ENCODE assay signal across 1 cellular context in the genomic region with DNA sequence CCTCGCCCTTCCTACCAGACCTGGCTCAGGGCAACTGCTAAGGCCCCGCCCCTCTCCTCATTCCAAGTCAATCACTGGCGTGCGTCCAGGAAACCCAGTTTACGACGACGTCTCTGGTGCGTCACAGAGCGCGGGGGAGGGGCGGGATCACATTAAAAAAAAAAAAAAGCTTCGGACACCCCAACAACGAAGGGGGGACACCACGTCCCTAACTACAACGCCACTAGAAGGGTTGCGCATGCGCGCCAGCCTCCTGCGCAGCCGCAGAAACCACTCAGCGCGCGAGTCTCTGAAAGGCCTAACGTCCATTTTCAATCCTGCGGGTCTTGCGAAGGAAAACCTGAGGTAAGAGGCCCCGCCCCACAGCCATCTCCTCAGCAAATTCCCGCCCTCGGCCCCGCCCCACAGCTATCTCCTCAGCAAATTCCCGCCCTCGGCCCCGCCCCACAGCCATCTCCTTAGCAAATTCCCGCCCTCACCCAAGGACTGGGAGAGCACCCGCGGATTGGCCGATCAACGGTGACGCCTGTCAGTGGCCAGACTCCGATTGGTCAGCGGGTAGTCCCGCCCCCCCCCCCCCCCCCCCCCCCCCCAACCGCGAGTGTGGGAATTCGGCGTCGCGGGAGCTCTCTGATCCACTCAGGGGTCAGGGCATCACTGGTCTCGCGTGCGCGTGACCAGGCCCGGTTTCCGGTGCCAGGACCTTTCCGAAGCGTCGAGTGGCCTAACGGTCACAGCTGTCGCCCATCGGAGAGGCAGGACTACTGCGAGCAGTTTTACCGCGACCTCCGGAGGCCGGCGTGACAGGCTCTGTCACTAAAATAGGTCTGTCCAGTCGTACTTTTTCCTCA.
A peak's percentile ranks its signal among the peaks of the same experiment; 100 is the strongest.
TF ChIP-seq lines count a peak whose summit lies in the region.

A gene with protein sequence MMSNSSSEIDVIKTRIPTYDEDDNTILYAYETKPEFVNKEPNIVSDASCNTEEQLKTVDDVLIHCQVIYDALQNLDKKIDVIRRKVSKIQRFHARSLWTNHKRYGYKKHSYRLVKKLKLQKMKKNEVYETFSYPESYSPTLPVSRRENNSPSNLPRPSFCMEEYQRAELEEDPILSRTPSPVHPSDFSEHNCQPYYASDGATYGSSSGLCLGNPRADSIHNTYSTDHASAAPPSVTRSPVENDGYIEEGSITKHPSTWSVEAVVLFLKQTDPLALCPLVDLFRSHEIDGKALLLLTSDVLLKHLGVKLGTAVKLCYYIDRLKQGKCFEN (plus strand): TSS at position 638 of the 851 bp plus-strand sequence. CDS start 6,694 bp downstream, outside the sequence.

TF ChIP-seq in HepG2, 621 proteins besides CTCF, POLR2A, EP300 and RAD21 (continued from another document and continues in another):
- TF ChIP-seq KAT7 (CRISPR knock-in tag; IDR thresholded peaks at IDR 0.05; ENCODE audit: borderline replicate concordance) (no peak), NAIF1 (CRISPR knock-in tag; IDR thresholded peaks at IDR 0.05; ENCODE audit: borderline replicate concordance) (no peak), ZNF703 (CRISPR knock-in tag; IDR thresholded peaks at IDR 0.05; ENCODE audit: borderline replicate concordance) (no peak), CENPT (CRISPR knock-in tag; IDR thresholded peaks at IDR 0.05; ENCODE audit: low read depth) (no peak), ZNF839 (CRISPR knock-in tag; IDR thresholded peaks at IDR 0.05; ENCODE audit: borderline replicate concordance) (no peak), ZNF670 (CRISPR knock-in tag; IDR thresholded peaks at IDR 0.05; ENCODE audit: borderline replicate concordance) (no peak), ZSCAN29 (CRISPR knock-in tag; conservative IDR thresholded peaks at IDR 0.05) (no peak), ZNF549 (CRISPR knock-in tag; IDR thresholded peaks at IDR 0.05) (no peak), SMARCC2 (IDR thresholded peaks at IDR 0.05) (no peak), PRPF4 (IDR thresholded peaks at IDR 0.05; ENCODE audit: low read depth, low read length, poor library complexity, severe bottlenecking) (no peak), ZNF768 (CRISPR knock-in tag; IDR thresholded peaks at IDR 0.05) (no peak), ZNF761 (CRISPR knock-in tag; conservative IDR thresholded peaks at IDR 0.05) (no peak), TRIM24 (CRISPR knock-in tag; IDR thresholded peaks at IDR 0.05) (no peak), ZNF615 (CRISPR knock-in tag; IDR thresholded peaks at IDR 0.05; ENCODE audit: borderline replicate concordance) (no peak), NR2F1 (CRISPR knock-in tag; IDR thresholded peaks at IDR 0.05) (no peak), ZNF3 (CRISPR knock-in tag; IDR thresholded peaks at IDR 0.05) (no peak), POLR2G (IDR thresholded peaks at IDR 0.05; ENCODE audit: low read depth, low read length) (peak; percentile 55; the same call in 1 of the 2 replicates), ESRRA (CRISPR knock-in tag; IDR thresholded peaks at IDR 0.05; ENCODE audit: low read depth) (no peak), HDAC2 (CRISPR knock-in tag; IDR thresholded peaks at IDR 0.05) (no peak), SOX6 (IDR thresholded peaks at IDR 0.05) (no peak), SOX6 (CRISPR knock-in tag; IDR thresholded peaks at IDR 0.05) (peak; percentile 20; the same call in 1 of the 2 replicates), ZKSCAN5 (CRISPR knock-in tag; IDR thresholded peaks at IDR 0.05) (no peak), KLF12 (CRISPR knock-in tag; IDR thresholded peaks at IDR 0.05; ENCODE audit: borderline replicate concordance) (no peak), ZFP36L1 (CRISPR knock-in tag; IDR thresholded peaks at IDR 0.05) (no peak), REPIN1 (CRISPR knock-in tag; IDR thresholded peaks at IDR 0.05; ENCODE audit: borderline replicate concordance, low read depth) (no peak), ZNF230 (CRISPR knock-in tag; IDR thresholded peaks at IDR 0.05) (no peak), FOXJ3 (CRISPR knock-in tag; IDR thresholded peaks at IDR 0.05; ENCODE audit: borderline replicate concordance) (no peak), FOXK1 (CRISPR knock-in tag; IDR thresholded peaks at IDR 0.05; ENCODE audit: borderline replicate concordance, low read depth) (no peak), RFX1 (IDR thresholded peaks at IDR 0.05) (no peak), MXI1 (IDR thresholded peaks at IDR 0.05; ENCODE audit: borderline replicate concordance, low read depth, low read length) (no peak)
- TF ChIP-seq, protein P1, sequence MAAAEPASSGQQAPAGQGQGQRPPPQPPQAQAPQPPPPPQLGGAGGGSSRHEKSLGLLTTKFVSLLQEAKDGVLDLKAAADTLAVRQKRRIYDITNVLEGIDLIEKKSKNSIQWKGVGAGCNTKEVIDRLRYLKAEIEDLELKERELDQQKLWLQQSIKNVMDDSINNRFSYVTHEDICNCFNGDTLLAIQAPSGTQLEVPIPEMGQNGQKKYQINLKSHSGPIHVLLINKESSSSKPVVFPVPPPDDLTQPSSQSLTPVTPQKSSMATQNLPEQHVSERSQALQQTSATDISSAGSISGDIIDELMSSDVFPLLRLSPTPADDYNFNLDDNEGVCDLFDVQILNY (CRISPR knock-in tag; conservative IDR thresholded peaks at IDR 0.05): peak; percentile 45; the same call in 1 of the 2 replicates
- TF ChIP-seq, protein P2, sequence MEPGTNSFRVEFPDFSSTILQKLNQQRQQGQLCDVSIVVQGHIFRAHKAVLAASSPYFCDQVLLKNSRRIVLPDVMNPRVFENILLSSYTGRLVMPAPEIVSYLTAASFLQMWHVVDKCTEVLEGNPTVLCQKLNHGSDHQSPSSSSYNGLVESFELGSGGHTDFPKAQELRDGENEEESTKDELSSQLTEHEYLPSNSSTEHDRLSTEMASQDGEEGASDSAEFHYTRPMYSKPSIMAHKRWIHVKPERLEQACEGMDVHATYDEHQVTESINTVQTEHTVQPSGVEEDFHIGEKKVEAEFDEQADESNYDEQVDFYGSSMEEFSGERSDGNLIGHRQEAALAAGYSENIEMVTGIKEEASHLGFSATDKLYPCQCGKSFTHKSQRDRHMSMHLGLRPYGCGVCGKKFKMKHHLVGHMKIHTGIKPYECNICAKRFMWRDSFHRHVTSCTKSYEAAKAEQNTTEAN (CRISPR knock-in tag; conservative IDR thresholded peaks at IDR 0.05): no peak
- TF ChIP-seq, protein P3, sequence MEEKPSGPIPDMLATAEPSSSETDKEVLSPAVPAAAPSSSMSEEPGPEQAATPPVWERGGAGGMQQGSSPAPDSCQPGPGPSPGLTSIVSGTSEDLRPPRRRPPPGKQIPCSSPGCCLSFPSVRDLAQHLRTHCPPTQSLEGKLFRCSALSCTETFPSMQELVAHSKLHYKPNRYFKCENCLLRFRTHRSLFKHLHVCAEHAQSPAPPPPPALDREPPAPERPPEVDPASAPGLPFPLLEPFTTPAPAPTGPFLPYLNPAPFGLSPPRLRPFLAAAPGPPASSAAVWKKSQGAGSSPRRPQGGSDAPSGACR (CRISPR knock-in tag; IDR thresholded peaks at IDR 0.05): no peak
- TF ChIP-seq, protein P4, sequence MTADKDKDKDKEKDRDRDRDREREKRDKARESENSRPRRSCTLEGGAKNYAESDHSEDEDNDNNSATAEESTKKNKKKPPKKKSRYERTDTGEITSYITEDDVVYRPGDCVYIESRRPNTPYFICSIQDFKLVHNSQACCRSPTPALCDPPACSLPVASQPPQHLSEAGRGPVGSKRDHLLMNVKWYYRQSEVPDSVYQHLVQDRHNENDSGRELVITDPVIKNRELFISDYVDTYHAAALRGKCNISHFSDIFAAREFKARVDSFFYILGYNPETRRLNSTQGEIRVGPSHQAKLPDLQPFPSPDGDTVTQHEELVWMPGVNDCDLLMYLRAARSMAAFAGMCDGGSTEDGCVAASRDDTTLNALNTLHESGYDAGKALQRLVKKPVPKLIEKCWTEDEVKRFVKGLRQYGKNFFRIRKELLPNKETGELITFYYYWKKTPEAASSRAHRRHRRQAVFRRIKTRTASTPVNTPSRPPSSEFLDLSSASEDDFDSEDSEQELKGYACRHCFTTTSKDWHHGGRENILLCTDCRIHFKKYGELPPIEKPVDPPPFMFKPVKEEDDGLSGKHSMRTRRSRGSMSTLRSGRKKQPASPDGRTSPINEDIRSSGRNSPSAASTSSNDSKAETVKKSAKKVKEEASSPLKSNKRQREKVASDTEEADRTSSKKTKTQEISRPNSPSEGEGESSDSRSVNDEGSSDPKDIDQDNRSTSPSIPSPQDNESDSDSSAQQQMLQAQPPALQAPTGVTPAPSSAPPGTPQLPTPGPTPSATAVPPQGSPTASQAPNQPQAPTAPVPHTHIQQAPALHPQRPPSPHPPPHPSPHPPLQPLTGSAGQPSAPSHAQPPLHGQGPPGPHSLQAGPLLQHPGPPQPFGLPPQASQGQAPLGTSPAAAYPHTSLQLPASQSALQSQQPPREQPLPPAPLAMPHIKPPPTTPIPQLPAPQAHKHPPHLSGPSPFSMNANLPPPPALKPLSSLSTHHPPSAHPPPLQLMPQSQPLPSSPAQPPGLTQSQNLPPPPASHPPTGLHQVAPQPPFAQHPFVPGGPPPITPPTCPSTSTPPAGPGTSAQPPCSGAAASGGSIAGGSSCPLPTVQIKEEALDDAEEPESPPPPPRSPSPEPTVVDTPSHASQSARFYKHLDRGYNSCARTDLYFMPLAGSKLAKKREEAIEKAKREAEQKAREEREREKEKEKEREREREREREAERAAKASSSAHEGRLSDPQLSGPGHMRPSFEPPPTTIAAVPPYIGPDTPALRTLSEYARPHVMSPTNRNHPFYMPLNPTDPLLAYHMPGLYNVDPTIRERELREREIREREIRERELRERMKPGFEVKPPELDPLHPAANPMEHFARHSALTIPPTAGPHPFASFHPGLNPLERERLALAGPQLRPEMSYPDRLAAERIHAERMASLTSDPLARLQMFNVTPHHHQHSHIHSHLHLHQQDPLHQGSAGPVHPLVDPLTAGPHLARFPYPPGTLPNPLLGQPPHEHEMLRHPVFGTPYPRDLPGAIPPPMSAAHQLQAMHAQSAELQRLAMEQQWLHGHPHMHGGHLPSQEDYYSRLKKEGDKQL (CRISPR knock-in tag; IDR thresholded peaks at IDR 0.05; ENCODE audit: low read depth): no peak
- TF ChIP-seq, protein P5, sequence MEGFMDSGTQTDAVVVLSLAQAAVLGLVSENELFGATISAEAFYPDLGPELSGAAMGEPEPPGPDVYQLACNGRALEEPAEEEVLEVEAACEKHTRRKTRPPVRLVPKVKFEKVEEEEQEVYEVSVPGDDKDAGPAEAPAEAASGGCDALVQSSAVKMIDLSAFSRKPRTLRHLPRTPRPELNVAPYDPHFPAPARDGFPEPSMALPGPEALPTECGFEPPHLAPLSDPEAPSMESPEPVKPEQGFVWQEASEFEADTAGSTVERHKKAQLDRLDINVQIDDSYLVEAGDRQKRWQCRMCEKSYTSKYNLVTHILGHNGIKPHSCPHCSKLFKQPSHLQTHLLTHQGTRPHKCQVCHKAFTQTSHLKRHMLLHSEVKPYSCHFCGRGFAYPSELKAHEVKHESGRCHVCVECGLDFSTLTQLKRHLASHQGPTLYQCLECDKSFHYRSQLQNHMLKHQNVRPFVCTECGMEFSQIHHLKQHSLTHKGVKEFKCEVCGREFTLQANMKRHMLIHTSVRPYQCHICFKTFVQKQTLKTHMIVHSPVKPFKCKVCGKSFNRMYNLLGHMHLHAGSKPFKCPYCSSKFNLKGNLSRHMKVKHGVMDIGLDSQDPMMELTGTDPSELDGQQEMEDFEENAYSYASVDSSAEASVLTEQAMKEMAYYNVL (CRISPR knock-in tag; IDR thresholded peaks at IDR 0.05; ENCODE audit: borderline replicate concordance): no peak
- TF ChIP-seq, protein P6, sequence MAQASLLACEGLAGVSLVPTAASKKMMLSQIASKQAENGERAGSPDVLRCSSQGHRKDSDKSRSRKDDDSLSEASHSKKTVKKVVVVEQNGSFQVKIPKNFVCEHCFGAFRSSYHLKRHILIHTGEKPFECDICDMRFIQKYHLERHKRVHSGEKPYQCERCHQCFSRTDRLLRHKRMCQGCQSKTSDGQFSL (CRISPR knock-in tag; IDR thresholded peaks at IDR 0.05): no peak
- TF ChIP-seq, protein P7, sequence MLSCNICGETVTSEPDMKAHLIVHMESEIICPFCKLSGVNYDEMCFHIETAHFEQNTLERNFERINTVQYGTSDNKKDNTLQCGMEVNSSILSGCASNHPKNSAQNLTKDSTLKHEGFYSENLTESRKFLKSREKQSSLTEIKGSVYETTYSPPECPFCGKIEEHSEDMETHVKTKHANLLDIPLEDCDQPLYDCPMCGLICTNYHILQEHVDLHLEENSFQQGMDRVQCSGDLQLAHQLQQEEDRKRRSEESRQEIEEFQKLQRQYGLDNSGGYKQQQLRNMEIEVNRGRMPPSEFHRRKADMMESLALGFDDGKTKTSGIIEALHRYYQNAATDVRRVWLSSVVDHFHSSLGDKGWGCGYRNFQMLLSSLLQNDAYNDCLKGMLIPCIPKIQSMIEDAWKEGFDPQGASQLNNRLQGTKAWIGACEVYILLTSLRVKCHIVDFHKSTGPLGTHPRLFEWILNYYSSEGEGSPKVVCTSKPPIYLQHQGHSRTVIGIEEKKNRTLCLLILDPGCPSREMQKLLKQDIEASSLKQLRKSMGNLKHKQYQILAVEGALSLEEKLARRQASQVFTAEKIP (CRISPR knock-in tag; IDR thresholded peaks at IDR 0.05; ENCODE audit: borderline replicate concordance): no peak
- TF ChIP-seq, protein P8, sequence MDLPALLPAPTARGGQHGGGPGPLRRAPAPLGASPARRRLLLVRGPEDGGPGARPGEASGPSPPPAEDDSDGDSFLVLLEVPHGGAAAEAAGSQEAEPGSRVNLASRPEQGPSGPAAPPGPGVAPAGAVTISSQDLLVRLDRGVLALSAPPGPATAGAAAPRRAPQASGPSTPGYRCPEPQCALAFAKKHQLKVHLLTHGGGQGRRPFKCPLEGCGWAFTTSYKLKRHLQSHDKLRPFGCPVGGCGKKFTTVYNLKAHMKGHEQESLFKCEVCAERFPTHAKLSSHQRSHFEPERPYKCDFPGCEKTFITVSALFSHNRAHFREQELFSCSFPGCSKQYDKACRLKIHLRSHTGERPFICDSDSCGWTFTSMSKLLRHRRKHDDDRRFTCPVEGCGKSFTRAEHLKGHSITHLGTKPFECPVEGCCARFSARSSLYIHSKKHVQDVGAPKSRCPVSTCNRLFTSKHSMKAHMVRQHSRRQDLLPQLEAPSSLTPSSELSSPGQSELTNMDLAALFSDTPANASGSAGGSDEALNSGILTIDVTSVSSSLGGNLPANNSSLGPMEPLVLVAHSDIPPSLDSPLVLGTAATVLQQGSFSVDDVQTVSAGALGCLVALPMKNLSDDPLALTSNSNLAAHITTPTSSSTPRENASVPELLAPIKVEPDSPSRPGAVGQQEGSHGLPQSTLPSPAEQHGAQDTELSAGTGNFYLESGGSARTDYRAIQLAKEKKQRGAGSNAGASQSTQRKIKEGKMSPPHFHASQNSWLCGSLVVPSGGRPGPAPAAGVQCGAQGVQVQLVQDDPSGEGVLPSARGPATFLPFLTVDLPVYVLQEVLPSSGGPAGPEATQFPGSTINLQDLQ (CRISPR knock-in tag; IDR thresholded peaks at IDR 0.05): no peak
- TF ChIP-seq, protein P9, sequence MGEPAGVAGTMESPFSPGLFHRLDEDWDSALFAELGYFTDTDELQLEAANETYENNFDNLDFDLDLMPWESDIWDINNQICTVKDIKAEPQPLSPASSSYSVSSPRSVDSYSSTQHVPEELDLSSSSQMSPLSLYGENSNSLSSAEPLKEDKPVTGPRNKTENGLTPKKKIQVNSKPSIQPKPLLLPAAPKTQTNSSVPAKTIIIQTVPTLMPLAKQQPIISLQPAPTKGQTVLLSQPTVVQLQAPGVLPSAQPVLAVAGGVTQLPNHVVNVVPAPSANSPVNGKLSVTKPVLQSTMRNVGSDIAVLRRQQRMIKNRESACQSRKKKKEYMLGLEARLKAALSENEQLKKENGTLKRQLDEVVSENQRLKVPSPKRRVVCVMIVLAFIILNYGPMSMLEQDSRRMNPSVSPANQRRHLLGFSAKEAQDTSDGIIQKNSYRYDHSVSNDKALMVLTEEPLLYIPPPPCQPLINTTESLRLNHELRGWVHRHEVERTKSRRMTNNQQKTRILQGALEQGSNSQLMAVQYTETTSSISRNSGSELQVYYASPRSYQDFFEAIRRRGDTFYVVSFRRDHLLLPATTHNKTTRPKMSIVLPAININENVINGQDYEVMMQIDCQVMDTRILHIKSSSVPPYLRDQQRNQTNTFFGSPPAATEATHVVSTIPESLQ (CRISPR knock-in tag; conservative IDR thresholded peaks at IDR 0.05): no peak
